19 cellular contexts compared by ENCODE assay signal in genomic region chrX:136059350-136059749, GRCh38.
DNase-seq lines count a peak whose midpoint lies in the region; TF ChIP-seq lines count a peak whose summit lies in the region.
"Had no signal": no experiment of that assay in that cellular context is flagged by ENCODE, and none has a peak within 500 bp of the region (broad histone marks: within the 10 kb centered on the region; RNA-seq: fewer than 3 reads in every experiment).

No MANE protein-coding gene starts in this region.

- peaks cover 0 to 39% of the 10 kb centered on the region in 2 donors for H3K4me1 ChIP-seq in ascending aorta
- H3K4me1 ChIP-seq in muscle layer of duodenum (ENCODE audit: control insufficient read depth in 1 of 2, insufficient read depth in 2 of 2, low read length in 2 of 2) = peaks cover 0 to 9% of the 10 kb centered on the region in 2 donors
- peaks cover 23% of the 10 kb centered on the region for H3K4me1 ChIP-seq in stomach smooth muscle (ENCODE audit: control insufficient read depth, insufficient read depth, low read length)
- H3K4me1 ChIP-seq in uterus = no peaks in the 10 kb centered on the region
- no peaks in the 10 kb centered on the region for H3K4me1 ChIP-seq in SK-N-SH (ENCODE audit: control insufficient read depth in 1 of 2, insufficient read depth in 2 of 2, low read depth in 1 of 2, low read length in 1 of 2)

- intact Hi-C loops in ascending aorta (cut with DNase I) (loop anchor here (5.0 kb wide), 1 partner anchor 103 kb away; no protein-coding TSS in a partner anchor), uterus (cut with DNase I; ENCODE audit: low total_unique reads) (no loop called here)

- TF ChIP-seq POLR2A in uterus (IDR thresholded peaks at IDR 0.05) = no peak

- WGBS in SK-N-SH (ENCODE audit: low lambda C conversion rate) = 64% methylated on average over 2 of the region's 2 CpGs

- H3K4me3 ChIP-seq in ascending aorta (no peak overlapping the region), muscle layer of duodenum (ENCODE audit: low read depth in 1 of 2, low read length in 2 of 2) (no peak overlapping the region), stomach smooth muscle (ENCODE audit: low read length in 2 of 2) (no peak overlapping the region), uterus (no peak overlapping the region), SK-N-SH (ENCODE audit: low read depth in 2 of 2, low read length in 1 of 2) (no peak overlapping the region)
- H3K4me3 ChIP-seq: BLaER1 treated with 17β-estradiol and CSF1 and Interleukin-3, amounts not matched to agents 10 nM and 100 nM; GM23338 had no signal

- H3K27ac ChIP-seq in ascending aorta = peak overlapping the region; percentile 2 to 22
- H3K27ac ChIP-seq in muscle layer of duodenum (ENCODE audit: low read length) = peak overlapping the region; percentile 23
- peak overlapping the region; percentile 58 for H3K27ac ChIP-seq in stomach smooth muscle (ENCODE audit: low read length)
- peak overlapping the region; percentile 84 to 91 for H3K27ac ChIP-seq in uterus
- no peak overlapping the region for H3K27ac ChIP-seq in SK-N-SH (ENCODE audit: low read depth in 2 of 2, low read length in 1 of 2)
- H3K27ac ChIP-seq: BLaER1 treated with 17β-estradiol and CSF1 and Interleukin-3, amounts not matched to agents 10 nM and 100 nM had no signal

- H3F3A ChIP-seq in SK-N-SH (replicated peaks; ENCODE audit: insufficient read depth) = peaks cover 7% of the 10 kb centered on the region

- DNase-seq in ascending aorta (ENCODE audit: low spot score in 2 of 2) (no peak), uterus (no peak), HuH-7 (ENCODE audit: low spot score) (no peak), AML-193 (lab: John Stamatoyannopoulos, UW) (no peak), SK-N-SH (no peak)
- DNase-seq: 8988T; CD4-positive, CD25-positive, alpha-beta regulatory T cell; CD8-positive, alpha-beta memory T cell; COR-L47; DMS 273 treated with DMSO at 0.1 percent for 48 hours; DMS53; DND-41; EL; HCEC 1CT; HFFc6 had no signal

- H3K9ac ChIP-seq in stomach smooth muscle (ENCODE audit: low read length in 2 of 2) (no peak overlapping the region), SK-N-SH (no peak overlapping the region)
- H3K9ac ChIP-seq: BLaER1 treated with 17β-estradiol and CSF1 and Interleukin-3, amounts not matched to agents 10 nM and 100 nM had no signal

- H3K9me2 ChIP-seq in SK-N-SH = no peaks in the 10 kb centered on the region

- H2AFZ ChIP-seq in SK-N-SH (ENCODE audit: low read depth) = no peak overlapping the region
- H2AFZ ChIP-seq: GM23338 had no signal

- no peaks in the 10 kb centered on the region for H3K79me2 ChIP-seq in SK-N-SH (ENCODE audit: insufficient read depth)

- no peak overlapping the region for H3K4me2 ChIP-seq in SK-N-SH
- H3K4me2 ChIP-seq: GM23338 had no signal

- CTCF ChIA-PET in SK-N-SH (lab: Yijun Ruan, JAX) = no interaction called here

- TF ChIP-seq EP300 in SK-N-SH (IDR thresholded peaks at IDR 0.05; ENCODE audit: borderline replicate concordance in 1 of 2, low read depth in 1 of 2, low read length in 1 of 2) = no peak

- no peaks in the 10 kb centered on the region for H3K9me3 ChIP-seq in ascending aorta
- no peaks in the 10 kb centered on the region for H3K9me3 ChIP-seq in muscle layer of duodenum (ENCODE audit: control insufficient read depth in 1 of 2, low read length in 2 of 2)
- no peaks in the 10 kb centered on the region for H3K9me3 ChIP-seq in stomach smooth muscle (ENCODE audit: control insufficient read depth in 2 of 2, low read length in 2 of 2)
- no peaks in the 10 kb centered on the region for H3K9me3 ChIP-seq in uterus
- H3K9me3 ChIP-seq in SK-N-SH = no peaks in the 10 kb centered on the region
- H3K9me3 ChIP-seq: BLaER1 treated with 17β-estradiol and CSF1 and Interleukin-3, amounts not matched to agents 10 nM and 100 nM had no signal

- TF ChIP-seq RAD21 in SK-N-SH (IDR thresholded peaks at IDR 0.05; ENCODE audit: low read length) = no peak

- H4K20me1 ChIP-seq in SK-N-SH (ENCODE audit: insufficient read depth) = no peaks in the 10 kb centered on the region

- H3K36me3 ChIP-seq in ascending aorta (no peaks in the 10 kb centered on the region), muscle layer of duodenum (ENCODE audit: control insufficient read depth in 1 of 2, insufficient read depth in 2 of 2, low read length in 2 of 2) (no peaks in the 10 kb centered on the region), stomach smooth muscle (ENCODE audit: control insufficient read depth in 2 of 2, insufficient read depth in 2 of 2, low read length in 2 of 2) (no peaks in the 10 kb centered on the region), uterus (no peaks in the 10 kb centered on the region), SK-N-SH (replicated peaks in 1 of 2; ENCODE audit: control insufficient read depth in 1 of 2, insufficient read depth in 2 of 2, low read length in 1 of 2) (no peaks in the 10 kb centered on the region)
- H3K36me3 ChIP-seq: BLaER1 treated with 17β-estradiol and CSF1 and Interleukin-3, amounts not matched to agents 10 nM and 100 nM had no signal

- H3K27me3 ChIP-seq in ascending aorta (no peaks in the 10 kb centered on the region), muscle layer of duodenum (ENCODE audit: low read depth, low read length) (no peaks in the 10 kb centered on the region), stomach smooth muscle (ENCODE audit: control insufficient read depth in 1 of 2, insufficient read depth in 2 of 2, low read length in 2 of 2) (peaks cover 0 to 2% of the 10 kb centered on the region in 2 donors), uterus (no peaks in the 10 kb centered on the region), SK-N-SH (ENCODE audit: insufficient read depth) (no peaks in the 10 kb centered on the region; the same call in 1 of the 2 replicates)

- POLR2A ChIA-PET in SK-N-SH (lab: Yijun Ruan, JAX) = no interaction called here

- TF ChIP-seq CTCF in ascending aorta (IDR thresholded peaks at IDR 0.05) (no peak), uterus (IDR thresholded peaks at IDR 0.05) (no peak), SK-N-SH (IDR thresholded peaks at IDR 0.05) (no peak)

TF ChIP-seq in SK-N-SH, 30 proteins besides CTCF, POLR2A, EP300 and RAD21:
- TF ChIP-seq TEAD4 (IDR thresholded peaks at IDR 0.05; ENCODE audit: borderline replicate concordance, insufficient read depth) (no peak), RFX5 (IDR thresholded peaks at IDR 0.05; ENCODE audit: low read length) (no peak), FOXJ3 (CRISPR knock-in tag; IDR thresholded peaks at IDR 0.05) (no peak), REST (IDR thresholded peaks at IDR 0.05; ENCODE audit: low read depth, low read length) (no peak), EZH2phosphoT487 (IDR thresholded peaks at IDR 0.05; ENCODE audit: borderline replicate concordance, low read depth) (no peak), USF1 (IDR thresholded peaks at IDR 0.05; ENCODE audit: borderline replicate concordance, low read depth) (no peak), YY1 (IDR thresholded peaks at IDR 0.05; ENCODE audit: low read depth) (no peak), CHD2 (IDR thresholded peaks at IDR 0.05; ENCODE audit: low read length, partially characterized antibody) (no peak), SMC3 (IDR thresholded peaks at IDR 0.05; ENCODE audit: low read depth, low read length) (no peak), FOXM1 (IDR thresholded peaks at IDR 0.05; ENCODE audit: low read depth) (no peak), RCOR1 (IDR thresholded peaks at IDR 0.05; ENCODE audit: low read length) (no peak), PBX3 (IDR thresholded peaks at IDR 0.05) (no peak), JUND (IDR thresholded peaks at IDR 0.05) (no peak), MXI1 (IDR thresholded peaks at IDR 0.05; ENCODE audit: low read depth, low read length) (no peak), TCF12 (IDR thresholded peaks at IDR 0.05) (no peak), POLR2AphosphoS5 (IDR thresholded peaks at IDR 0.05; ENCODE audit: low read depth, low read length) (no peak)

Comparison
In these comparisons a context has a peak if more than half of its experiments do, and no peak if none do; other contexts are left out.
1. H3K27ac ChIP-seq: peak in ascending aorta (2 of 2), muscle layer of duodenum (single experiment), stomach smooth muscle (single experiment) and uterus (2 of 2); none in SK-N-SH (0 of 2).